Comparison of ENCODE assay signal across 8 cellular contexts in genomic region chr6:46848684-46849360, GRCh38. TPM values are rescaled to one million over a fixed set of nuclear protein-coding genes. Genes with fewer than 3 reads are reported as not detected.
DNase-seq lines count a peak whose midpoint lies in the region; ATAC-seq lines count a peak whose summit lies in the region.

No MANE protein-coding gene starts in this region.

- H3K4me1 ChIP-seq in NT2/D1 (ENCODE audit: insufficient read depth, insufficient read length) = no peaks in the 10 kb centered on the region
- H3K4me1 ChIP-seq in mucosa of rectum (ENCODE audit: control insufficient read depth in 2 of 2, insufficient read depth in 2 of 2, low read length in 2 of 2) = peaks cover 8% of the 10 kb centered on the region in 2 donors

- no peak overlapping the region for H3K4me3 ChIP-seq in NT2/D1 (ENCODE audit: insufficient read length, low read depth)
- H3K4me3 ChIP-seq in mucosa of rectum (ENCODE audit: low read length in 2 of 2) = peak overlapping the region; percentile 8 to 45

- H3K9me3 ChIP-seq in NT2/D1 (ENCODE audit: insufficient read depth, low read length) (no peaks in the 10 kb centered on the region; the same call in 1 of the 2 replicates), mucosa of rectum (ENCODE audit: control insufficient read depth in 2 of 2, low read length in 2 of 2) (no peaks in the 10 kb centered on the region)

- DNase-seq in CD1c-positive myeloid dendritic cell (ENCODE audit: extremely low spot score) = peak; percentile 86
- peak; percentile 75 for DNase-seq in NT2/D1 (ENCODE audit: low read depth, low spot score)
- DNase-seq in activated T-cell treated with anti-CD3 and anti-CD28 coated beads for 4 hours = peak; percentile 30
- peak; percentile 85 for DNase-seq in stimulated activated CD8-positive, alpha-beta memory T cell treated with anti-CD3 and anti-CD28 coated beads, Interleukin-4, amount 100 ng/mL, for 48 hours

- H3K27me3 ChIP-seq in NT2/D1 (ENCODE audit: insufficient read depth, insufficient read length) = peaks cover 4% of the 10 kb centered on the region
- no peaks in the 10 kb centered on the region for H3K27me3 ChIP-seq in mucosa of rectum (ENCODE audit: control insufficient read depth in 2 of 2, insufficient read depth in 2 of 2, low read length in 2 of 2)

- ATAC-seq in GM19395 (IDR thresholded peaks at IDR 0.05; ENCODE audit: unreplicated experiment) = peak; percentile 89
- ATAC-seq in HG03571 (IDR thresholded peaks at IDR 0.05; ENCODE audit: unreplicated experiment) = peak; percentile 91
- ATAC-seq in esophagus mucosa = peak; percentile 95

- H3K27ac ChIP-seq in mucosa of rectum (ENCODE audit: low read depth in 2 of 2, low read length in 2 of 2) = peak overlapping the region in 1 of 2 donors; percentile 2

- H3K36me3 ChIP-seq in NT2/D1 (ENCODE audit: insufficient read depth, insufficient read length, low read length) (no peaks in the 10 kb centered on the region), mucosa of rectum (ENCODE audit: control insufficient read depth in 2 of 2, insufficient read depth in 2 of 2, low read length in 2 of 2) (no peaks in the 10 kb centered on the region)

- peak overlapping the region; percentile 21 for H3K9ac ChIP-seq in NT2/D1 (ENCODE audit: insufficient read length, low read depth)
- H3K9ac ChIP-seq in mucosa of rectum (ENCODE audit: low read depth in 1 of 2, low read length in 2 of 2) = no peak overlapping the region

RNA-seq across cellular contexts. Expression of gene MEP1A, which starts 55.6 kb away (rescaled TPM):
- not detected for total RNA-seq in esophagus mucosa

Comparison
In these comparisons a context has a peak if more than half of its experiments do, and no peak if none do; other contexts are left out.
1. DNase-seq: peak in every context shown above with its lines; median percentile 86 in CD1c-positive myeloid dendritic cell; 85 in stimulated activated CD8-positive, alpha-beta memory T cell treated with anti-CD3 and anti-CD28 coated beads, Interleukin-4, amount 100 ng/mL, for 48 hours; 75 in NT2/D1; 30 in activated T-cell treated with anti-CD3 and anti-CD28 coated beads for 4 hours.